14 cellular contexts compared by ENCODE assay signal in the genomic region with DNA sequence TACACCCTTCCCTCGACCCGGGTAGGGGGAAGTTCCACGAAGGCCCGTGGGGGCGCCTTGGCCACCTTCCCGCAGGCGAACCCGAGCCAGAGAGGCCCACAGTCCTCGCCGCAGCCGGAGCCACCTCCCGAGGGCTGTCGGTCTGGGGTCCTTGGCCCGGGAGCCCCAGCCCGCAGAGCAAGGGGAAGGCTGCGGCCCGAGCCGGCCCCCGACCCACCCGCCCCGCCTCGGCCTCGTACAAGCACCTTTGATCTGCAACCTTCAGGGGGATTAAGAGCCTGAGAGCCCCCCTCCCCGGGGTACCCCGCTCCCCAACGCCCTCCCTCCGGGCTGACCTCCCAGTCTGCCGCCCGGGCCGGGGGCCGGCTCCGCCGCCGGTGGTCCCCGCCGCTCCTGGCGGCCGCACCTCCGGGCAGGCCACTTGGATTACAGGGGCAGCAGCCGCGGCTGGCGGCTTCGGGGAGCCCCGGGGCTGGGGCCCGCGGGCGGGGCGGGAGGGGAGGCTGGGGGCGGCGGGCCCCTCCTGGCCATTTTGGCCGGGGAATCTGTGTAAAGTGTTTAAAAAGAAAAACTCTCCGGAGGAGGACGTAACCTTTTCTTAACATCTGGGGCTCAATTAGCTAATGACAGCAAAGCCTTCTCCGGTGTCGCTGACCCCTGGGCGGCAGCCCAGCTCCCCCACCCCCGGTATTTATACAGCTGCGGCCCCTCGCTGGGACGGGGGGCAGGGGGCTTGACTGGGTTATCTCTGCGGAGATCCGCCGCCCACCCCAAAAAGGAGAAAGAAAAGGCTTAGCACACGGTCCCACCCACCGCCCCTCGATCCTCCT. TPM values are rescaled to one million over a fixed set of nuclear protein-coding genes. Genes with fewer than 3 reads are reported as not detected.
DNase-seq lines count a peak whose midpoint lies in the region; ATAC-seq and TF ChIP-seq lines count a peak whose summit lies in the region.
"Had no signal": no experiment of that assay in that cellular context is flagged by ENCODE, and none has a peak within 500 bp of the region (broad histone marks: within the 10 kb centered on the region; RNA-seq: fewer than 3 reads in every experiment).

No MANE protein-coding gene starts in this region.

- H3K9me3 ChIP-seq in iPS-15b (ENCODE audit: control insufficient read depth, insufficient read depth, low read length) (no peaks in the 10 kb centered on the region), trophoblast cell (ENCODE audit: insufficient read depth, low read depth, low read length) (no peaks in the 10 kb centered on the region)
- H3K9me3 ChIP-seq: gastrocnemius medialis, left lung, MG63 had no signal

- H3K79me2 ChIP-seq in GM23338 (replicated peaks; ENCODE audit: insufficient read depth): no peaks in the 10 kb centered on the region
- peaks cover 4% of the 10 kb centered on the region for H3K79me2 ChIP-seq in trophoblast cell (ENCODE audit: control insufficient read depth, insufficient read depth, low read length, poor library complexity)

- no peak overlapping the region for H2AK5ac ChIP-seq in trophoblast cell (ENCODE audit: low read length)

- peaks cover 68% of the 10 kb centered on the region for H3K27me3 Mint-ChIP-seq in GM23338 (ENCODE audit: insufficient read depth, low read depth, poor library complexity)
- H3K27me3 Mint-ChIP-seq in WTC11 (ENCODE audit: low read depth): peaks cover 81% of the 10 kb centered on the region

- peak overlapping the region; percentile 26 for H4K91ac ChIP-seq in trophoblast cell (ENCODE audit: low read depth, low read length)

- no CpG with 5 or more reads among the region's 66 CpGs for WGBS in trophoblast cell (ENCODE audit: extremely low coverage, insufficient coverage, insufficient read length)

- no peak overlapping the region for H2BK5ac ChIP-seq in trophoblast cell (ENCODE audit: low read depth, low read length, poor library complexity)

- H3K4ac ChIP-seq in trophoblast cell (ENCODE audit: low read depth, low read length): no peak overlapping the region

- DNase-seq in GM23338 (ENCODE audit: low spot score) (no peak), WTC11 (ENCODE audit: low spot score) (no peak), trophoblast cell (no peak), left colon (no peak), amygdala (lab: John Stamatoyannopoulos, UW) (no peak)
- no peak for DNase-seq in stimulated activated CD4-positive, alpha-beta T cell treated with anti-CD3 and anti-CD28 coated beads, Interleukin-4, amount 100 ng/mL, for 1 hour
- DNase-seq: activated CD4-positive, alpha-beta memory T cell treated with anti-CD3 and anti-CD28 coated beads, Interleukin-2, amount 10 ng/mL, durations not matched to agents 7 days and 5 days; activated naive CD4-positive, alpha-beta T cell treated with Interleukin-2 at 50 U/mL for 16 hours; gastrocnemius medialis; MG63; NCI-H345 had no signal

- H3K18ac ChIP-seq in trophoblast cell (ENCODE audit: low read length): no peak overlapping the region

- no peak overlapping the region for H3K14ac ChIP-seq in trophoblast cell (ENCODE audit: low read length)

- H2AFZ ChIP-seq in GM23338: no peak overlapping the region
- peak overlapping the region; percentile 30 for H2AFZ ChIP-seq in trophoblast cell (ENCODE audit: insufficient read depth, low read length, poor library complexity)

- no peak overlapping the region for H4K12ac ChIP-seq in trophoblast cell (ENCODE audit: low read depth, low read length)

- H3K4me3 ChIP-seq in GM23338: peak overlapping the region; percentile 72
- H3K4me3 ChIP-seq in iPS-15b (ENCODE audit: low read depth, low read length): peak overlapping the region; percentile 45
- H3K4me3 ChIP-seq in trophoblast cell (ENCODE audit: low read depth, low read length): no peak overlapping the region
- H3K4me3 ChIP-seq: left lung, MG63 had no signal

- H3K36me3 Mint-ChIP-seq in GM23338 (ENCODE audit: low read depth) (no peaks in the 10 kb centered on the region), WTC11 (no peaks in the 10 kb centered on the region)

- CTCF ChIA-PET in WTC11 (lab: Charles Lee): interaction anchor here (0.7 to 5.9 kb wide), 15 partner anchors 9 to 177 kb away, joined by 3 to 78 read pairs (median 3); partner anchors contain the start of gene EPHB3

- ATAC-seq in GM23338 (peak; percentile 7; the same call in 2 of the 3 replicates), WTC11 (no peak), left colon (no peak), GM21619 (IDR thresholded peaks at IDR 0.05; ENCODE audit: unreplicated experiment) (no peak)
- ATAC-seq: gastrocnemius medialis had no signal

- no peaks in the 10 kb centered on the region for H3K36me3 ChIP-seq in GM23338 (ENCODE audit: insufficient read depth)
- no peaks in the 10 kb centered on the region for H3K36me3 ChIP-seq in iPS-15b (ENCODE audit: control insufficient read depth, insufficient read depth, low read length)
- H3K36me3 ChIP-seq in trophoblast cell (ENCODE audit: control insufficient read depth in 1 of 2, insufficient read depth in 2 of 2, low read length in 2 of 2): no peaks in the 10 kb centered on the region
- H3K36me3 ChIP-seq: gastrocnemius medialis, left lung, MG63 had no signal

- H3K27me3 ChIP-seq in GM23338 (ENCODE audit: insufficient read depth) (peaks cover 87% of the 10 kb centered on the region), iPS-15b (ENCODE audit: control insufficient read depth, insufficient read depth, low read length) (peaks cover 88% of the 10 kb centered on the region), trophoblast cell (ENCODE audit: insufficient read depth, low read length) (peaks cover 27% of the 10 kb centered on the region)

- peak overlapping the region; percentile 27 for H2BK12ac ChIP-seq in trophoblast cell (ENCODE audit: low read length)

- H3F3A ChIP-seq in GM23338 (replicated peaks; ENCODE audit: low read depth): peaks cover 23% of the 10 kb centered on the region

- intact Hi-C loops in left colon (cut with DNase I, micrococcal nuclease): no loop called here

- no peak overlapping the region for H3K23ac ChIP-seq in trophoblast cell (ENCODE audit: low read length)

- H3K27ac Mint-ChIP-seq in GM23338: no peak overlapping the region
- no peak overlapping the region for H3K27ac Mint-ChIP-seq in WTC11
- H3K27ac Mint-ChIP-seq: activated CD4-positive, alpha-beta memory T cell treated with anti-CD3 and anti-CD28 coated beads, Interleukin-2, amount 10 ng/mL, durations not matched to agents 7 days and 5 days had no signal

- H3K4me1 ChIP-seq in GM23338 (ENCODE audit: insufficient read depth): peaks cover 31% of the 10 kb centered on the region
- H3K4me1 ChIP-seq in iPS-15b (ENCODE audit: control insufficient read depth, insufficient read depth, low read length): peaks cover 12% of the 10 kb centered on the region
- peaks cover 31 to 32% of the 10 kb centered on the region in 2 experiments for H3K4me1 ChIP-seq in trophoblast cell (ENCODE audit: control insufficient read depth in 1 of 2, insufficient read depth in 2 of 2, low read length in 2 of 2)

- H4K8ac ChIP-seq in trophoblast cell (ENCODE audit: low read depth, low read length): no peak overlapping the region

- H3K79me1 ChIP-seq in trophoblast cell (ENCODE audit: low read length): peaks cover 10% of the 10 kb centered on the region

- H3K4me3 Mint-ChIP-seq in GM23338 (peak overlapping the region; percentile 77), WTC11 (peak overlapping the region; percentile 71)
- H3K4me3 Mint-ChIP-seq: activated CD4-positive, alpha-beta memory T cell treated with anti-CD3 and anti-CD28 coated beads, Interleukin-2, amount 10 ng/mL, durations not matched to agents 7 days and 5 days had no signal

- H3K9me2 ChIP-seq in GM23338 (ENCODE audit: insufficient read depth): no peaks in the 10 kb centered on the region

- POLR2A ChIA-PET in WTC11 (lab: Charles Lee): interaction anchor here (1.0 to 1.7 kb wide), 2 partner anchors 10 to 136 kb away, joined by 4 to 7 read pairs; no protein-coding TSS in a partner anchor

- H3K4me1 Mint-ChIP-seq in GM23338 (peaks cover 32% of the 10 kb centered on the region), WTC11 (peaks cover 35% of the 10 kb centered on the region)
- H3K4me1 Mint-ChIP-seq: activated CD4-positive, alpha-beta memory T cell treated with anti-CD3 and anti-CD28 coated beads, Interleukin-2, amount 10 ng/mL, durations not matched to agents 7 days and 5 days had no signal

- no peaks in the 10 kb centered on the region; the same call in 2 of the 3 replicates for H3K9me3 Mint-ChIP-seq in GM23338
- no peaks in the 10 kb centered on the region for H3K9me3 Mint-ChIP-seq in WTC11
- H3K9me3 Mint-ChIP-seq: activated CD4-positive, alpha-beta memory T cell treated with anti-CD3 and anti-CD28 coated beads, Interleukin-2, amount 10 ng/mL, durations not matched to agents 7 days and 5 days had no signal

- TF ChIP-seq CTCF in GM23338 (conservative IDR thresholded peaks at IDR 0.05; ENCODE audit: low read depth in 2 of 2) (no peak), WTC11 (IDR thresholded peaks at IDR 0.05) (no peak)

- no peak overlapping the region for H2BK120ac ChIP-seq in trophoblast cell (ENCODE audit: insufficient read depth, low read length, poor library complexity)

- H3K9ac ChIP-seq in iPS-15b (ENCODE audit: low read depth, low read length) (no peak overlapping the region), trophoblast cell (ENCODE audit: low read length) (no peak overlapping the region)

- peak overlapping the region; percentile 93 for H3K4me2 ChIP-seq in GM23338
- H3K4me2 ChIP-seq in trophoblast cell (ENCODE audit: low read length): peak overlapping the region; percentile 53

- peaks cover 6% of the 10 kb centered on the region; the same call in 1 of the 2 replicates for H4K20me1 ChIP-seq in GM23338 (replicated peaks; ENCODE audit: insufficient read depth)

- no peak overlapping the region for H3K27ac ChIP-seq in GM23338 (ENCODE audit: low read depth)
- H3K27ac ChIP-seq in trophoblast cell (ENCODE audit: low read depth, low read length): no peak overlapping the region
- H3K27ac ChIP-seq: gastrocnemius medialis, left lung had no signal

TF ChIP-seq in GM23338, 12 proteins besides CTCF, POLR2A, EP300 and RAD21 (continues in another document):
- peak; percentile 11 for TF ChIP-seq EZH2 (IDR thresholded peaks at IDR 0.05; ENCODE audit: low read depth, unreplicated experiment)

TF ChIP-seq in WTC11, 78 proteins besides CTCF, POLR2A, EP300 and RAD21:
- TF ChIP-seq ZNF423 (CRISPR knock-in tag; IDR thresholded peaks at IDR 0.05): peak; percentile 52; the same call in 1 of the 2 replicates
- TF ChIP-seq MYBL2 (CRISPR knock-in tag; IDR thresholded peaks at IDR 0.05): 0 out of 2 replicates have a peak, but pooled peaks have one; percentile 22
- TF ChIP-seq FOXP1 (CRISPR knock-in tag; IDR thresholded peaks at IDR 0.05; ENCODE audit: borderline replicate concordance): no peak

RNA-seq across cellular contexts. Expression of gene EPHB3, which starts 40.2 kb away (rescaled TPM):
- 1.0 and 2.0 TPM in 2 replicates for total RNA-seq in GM23338 (2014; rRNA removed; shearing (Covaris generic))
- polyA plus RNA-seq in GM23338 (2016; fragmentation: Nextera tagmentation; extraction: Ambion mirVana): 0.54 and 0.57 TPM in 2 replicates
- total RNA-seq in WTC11 (2021) (5.3 to 11.4 TPM (median 6.3 TPM) in 3 replicates), left colon (10 to 100 TPM; 29.2 to 32.9 TPM)
- polyA plus RNA-seq in trophoblast cell (2013): 11.1 and 12.0 TPM in 2 replicates
